Comparison of ENCODE assay signal across 19 cellular contexts in the genomic region with DNA sequence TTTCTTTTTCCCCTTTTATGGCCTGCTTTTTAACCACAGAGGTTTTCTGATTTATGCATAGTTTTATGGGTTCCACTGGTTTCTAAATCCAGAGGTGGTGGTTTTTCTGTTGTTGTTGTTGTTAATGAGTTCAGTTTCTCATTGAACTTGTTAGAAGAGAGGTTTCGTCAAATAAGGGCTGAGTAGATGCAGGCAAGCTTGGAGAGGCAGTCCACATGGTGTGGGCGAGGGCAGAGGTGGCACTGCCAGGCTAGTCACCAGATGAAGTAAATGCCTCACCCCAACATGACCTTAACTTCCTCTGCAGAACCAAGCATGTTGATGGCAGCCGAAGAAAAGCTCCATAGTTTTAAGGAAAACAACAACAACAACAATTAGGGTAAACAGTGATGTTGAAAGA.
DNase-seq lines count a peak whose midpoint lies in the region; ATAC-seq and TF ChIP-seq lines count a peak whose summit lies in the region.
"Had no signal": no experiment of that assay in that cellular context is flagged by ENCODE, and none has a peak within 500 bp of the region (broad histone marks: within the 10 kb centered on the region; RNA-seq: fewer than 3 reads in every experiment).

No MANE protein-coding gene starts in this region.

- CTCF ChIA-PET in activated CD4-positive, alpha-beta T cell treated with anti-CD3 and anti-CD28 coated beads for 36 hours (lab: Charles Lee): no interaction called here

- no peak overlapping the region for H3K4me3 Mint-ChIP-seq in activated CD4-positive, alpha-beta T cell treated with anti-CD3 and anti-CD28 coated beads for 36 hours
- no peak overlapping the region for H3K4me3 Mint-ChIP-seq in stimulated activated effector memory CD8-positive, alpha-beta T cell treated with anti-CD3 and anti-CD28 coated beads, Interleukin-12 subunit alpha, Interleukin-12 subunit beta, amount 100 ng/mL, for 72 hours
- H3K4me3 Mint-ChIP-seq in endothelial cell (ENCODE audit: unreplicated experiment): no peak overlapping the region

- no peak overlapping the region for H3K4me3 ChIP-seq in fibroblast of villous mesenchyme (ENCODE audit: low read depth, low read length)
- H3K4me3 ChIP-seq: esophagus muscularis mucosa, GM12878, prostate gland, SK-N-MC had no signal

- peaks cover 8% of the 10 kb centered on the region for H3K9me3 Mint-ChIP-seq in activated CD4-positive, alpha-beta T cell treated with anti-CD3 and anti-CD28 coated beads for 36 hours (ENCODE audit: low read depth)
- H3K9me3 Mint-ChIP-seq in stimulated activated effector memory CD8-positive, alpha-beta T cell treated with anti-CD3 and anti-CD28 coated beads, Interleukin-12 subunit alpha, Interleukin-12 subunit beta, amount 100 ng/mL, for 72 hours: no peaks in the 10 kb centered on the region
- H3K9me3 Mint-ChIP-seq in endothelial cell (ENCODE audit: unreplicated experiment): no peaks in the 10 kb centered on the region

- peak; percentile 40 for ATAC-seq in activated CD4-positive, alpha-beta T cell treated with anti-CD3 and anti-CD28 coated beads for 36 hours
- ATAC-seq in stimulated activated effector memory CD8-positive, alpha-beta T cell treated with anti-CD3 and anti-CD28 coated beads, Interleukin-12 subunit alpha, Interleukin-12 subunit beta, amount 100 ng/mL, for 72 hours: peak; percentile 38
- no peak for ATAC-seq in HG02610 (IDR thresholded peaks at IDR 0.05; ENCODE audit: unreplicated experiment)

- peak; percentile 36 for DNase-seq in activated CD4-positive, alpha-beta T cell treated with anti-CD3 and anti-CD28 coated beads for 36 hours
- no peak for DNase-seq in activated CD4-positive, alpha-beta T cell treated with anti-CD3 and anti-CD28 coated beads, Interleukin-2, amount 50 U/mL, for 4 hours
- DNase-seq in stimulated activated naive CD4-positive, alpha-beta T cell treated with Interleukin-2 at 50 U/mL for 16 hours (lab: John Stamatoyannopoulos, UW): peak; percentile 14
- DNase-seq in stimulated activated naive CD4-positive, alpha-beta T cell (lab: John Stamatoyannopoulos, UW): no peak
- DNase-seq in fibroblast of villous mesenchyme (ENCODE audit: low read depth): peak; percentile 39
- no peak for DNase-seq in stimulated activated effector memory CD8-positive, alpha-beta T cell treated with anti-CD3 and anti-CD28 coated beads, Interleukin-12 subunit alpha, Interleukin-12 subunit beta, amount 100 ng/mL, for 72 hours (ENCODE audit: low spot score in 2 of 2)
- no peak for DNase-seq in endothelial cell (ENCODE audit: low spot score)
- DNase-seq: DMS79 treated with DMSO at 0.1 percent for 48 hours; effector CD4-positive, alpha-beta T cell; islet precursor cell; NCI-H187; NCI-H526 treated with DMSO at 0.1 percent for 48 hours; RPMI8226; small intestine had no signal

- intact Hi-C loops in activated CD4-positive, alpha-beta T cell treated with anti-CD3 and anti-CD28 coated beads for 36 hours (cut with DNase I, micrococcal nuclease): loop anchor here (5.0 to 10.0 kb wide), 3 partner anchors 60 to 345 kb away; partner anchors contain the start of gene ARL5A (in 2 of the 2)

- H3K27ac Mint-ChIP-seq in activated CD4-positive, alpha-beta T cell treated with anti-CD3 and anti-CD28 coated beads for 36 hours: peak overlapping the region; percentile 68
- H3K27ac Mint-ChIP-seq in stimulated activated effector memory CD8-positive, alpha-beta T cell treated with anti-CD3 and anti-CD28 coated beads, Interleukin-12 subunit alpha, Interleukin-12 subunit beta, amount 100 ng/mL, for 72 hours: peak overlapping the region; percentile 69
- H3K27ac Mint-ChIP-seq in endothelial cell (ENCODE audit: unreplicated experiment): no peak overlapping the region

- POLR2A ChIA-PET in activated CD4-positive, alpha-beta T cell treated with anti-CD3 and anti-CD28 coated beads for 36 hours (lab: Charles Lee): no interaction called here

- H3K4me1 Mint-ChIP-seq in activated CD4-positive, alpha-beta T cell treated with anti-CD3 and anti-CD28 coated beads for 36 hours: peaks cover 41% of the 10 kb centered on the region
- peaks cover 26% of the 10 kb centered on the region for H3K4me1 Mint-ChIP-seq in stimulated activated effector memory CD8-positive, alpha-beta T cell treated with anti-CD3 and anti-CD28 coated beads, Interleukin-12 subunit alpha, Interleukin-12 subunit beta, amount 100 ng/mL, for 72 hours
- H3K4me1 Mint-ChIP-seq in endothelial cell (ENCODE audit: unreplicated experiment): no peaks in the 10 kb centered on the region

- H3K27me3 Mint-ChIP-seq in activated CD4-positive, alpha-beta T cell treated with anti-CD3 and anti-CD28 coated beads for 36 hours: no peaks in the 10 kb centered on the region
- no peaks in the 10 kb centered on the region for H3K27me3 Mint-ChIP-seq in endothelial cell (ENCODE audit: unreplicated experiment)

- no peak for TF ChIP-seq CTCF in fibroblast of villous mesenchyme (IDR thresholded peaks at IDR 0.05; ENCODE audit: insufficient read depth, low read depth, low read length)
- no peak for TF ChIP-seq CTCF in endothelial cell (IDR thresholded peaks at IDR 0.05; ENCODE audit: unreplicated experiment)

- peaks cover 73% of the 10 kb centered on the region for H3K36me3 Mint-ChIP-seq in activated CD4-positive, alpha-beta T cell treated with anti-CD3 and anti-CD28 coated beads for 36 hours (ENCODE audit: low read depth)
- peaks cover 78% of the 10 kb centered on the region for H3K36me3 Mint-ChIP-seq in stimulated activated effector memory CD8-positive, alpha-beta T cell treated with anti-CD3 and anti-CD28 coated beads, Interleukin-12 subunit alpha, Interleukin-12 subunit beta, amount 100 ng/mL, for 72 hours
- H3K36me3 Mint-ChIP-seq in endothelial cell (ENCODE audit: low read depth, unreplicated experiment): peaks cover 11% of the 10 kb centered on the region

Comparison
In these comparisons a context has a peak if more than half of its experiments do, and no peak if none do; other contexts are left out.
1. DNase-seq: peak in activated CD4-positive, alpha-beta T cell treated with anti-CD3 and anti-CD28 coated beads for 36 hours (single experiment), stimulated activated naive CD4-positive, alpha-beta T cell treated with Interleukin-2 at 50 U/mL for 16 hours (single experiment) and fibroblast of villous mesenchyme (single experiment); none in activated CD4-positive, alpha-beta T cell treated with anti-CD3 and anti-CD28 coated beads, Interleukin-2, amount 50 U/mL, for 4 hours (0 of 2), stimulated activated naive CD4-positive, alpha-beta T cell (0 of 6), stimulated activated effector memory CD8-positive, alpha-beta T cell treated with anti-CD3 and anti-CD28 coated beads, Interleukin-12 subunit alpha, Interleukin-12 subunit beta, amount 100 ng/mL, for 72 hours (0 of 2) and endothelial cell (single experiment).